In genomic region chr2:166357950-166358321, GRCh38 we compare ENCODE assay signal across 6 cellular contexts. TPM values are rescaled to one million over a fixed set of nuclear protein-coding genes. Genes with fewer than 3 reads are reported as not detected.
"Had no signal": no experiment of that assay in that cellular context is flagged by ENCODE, and none has a peak within 500 bp of the region (broad histone marks: within the 10 kb centered on the region; RNA-seq: fewer than 3 reads in every experiment).

No MANE protein-coding gene starts in this region.

RNA-seq across cellular contexts. Expression of gene SCN9A, which starts 17.8 kb away (rescaled TPM):
- total RNA-seq: activated B cell treated with CpG ODN at 0.5 μM for 24 hours; activated CD4-positive, alpha-beta memory T cell treated with anti-CD3 and anti-CD28 coated beads for 36 hours; activated CD4-positive, alpha-beta T cell treated with anti-CD3 and anti-CD28 coated beads, Interleukin-2, amount 10 ng/mL, durations not matched to agents 24 days and 14 days; activated CD8-positive, alpha-beta memory T cell treated with anti-CD3 and anti-CD28 coated beads for 36 hours; activated CD8-positive, alpha-beta memory T cell treated with anti-CD3 and anti-CD28 coated beads, Interleukin-2, amount 10 ng/mL, durations not matched to agents 7 days and 5 days; activated CD8-positive, alpha-beta T cell treated with anti-CD3 and anti-CD28 coated beads for 36 hours had no signal
